1 cellular context compared by ENCODE assay signal in the genomic region with DNA sequence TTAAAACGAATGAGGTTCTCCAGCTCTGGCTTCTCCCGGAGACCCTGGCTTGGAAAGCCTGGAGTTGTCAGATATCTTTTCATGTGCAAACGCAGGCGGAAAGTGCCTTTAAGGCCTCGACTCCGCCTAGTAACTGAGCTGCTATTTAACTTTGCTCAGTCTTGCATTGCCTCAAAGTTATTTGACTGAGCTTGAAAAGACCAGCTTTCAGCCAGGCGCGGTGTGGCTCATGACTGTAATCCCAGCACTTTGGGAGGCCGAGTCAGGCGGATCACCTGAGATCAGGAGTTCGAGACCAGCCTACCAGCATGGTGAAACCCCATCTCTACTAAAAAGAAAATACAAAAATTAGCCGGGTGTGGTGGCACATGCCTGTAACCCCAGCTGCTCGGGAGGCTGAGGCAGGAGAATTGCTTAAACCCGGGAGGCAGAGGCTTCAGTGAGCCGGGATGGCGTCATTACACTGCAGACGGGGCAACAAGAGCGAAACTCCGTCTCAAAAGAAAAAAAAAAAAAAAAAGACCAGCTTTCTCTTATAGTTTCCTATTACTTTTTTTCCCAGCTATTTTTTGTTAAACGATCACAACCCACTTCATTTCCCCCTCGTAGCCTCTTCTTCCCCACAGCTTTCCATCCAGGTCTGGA.
TF ChIP-seq lines count a peak whose summit lies in the region.

No MANE protein-coding gene starts in this region.

TF ChIP-seq in HepG2, 621 proteins besides CTCF, POLR2A, EP300 and RAD21 (continued from another document and continues in another):
- TF ChIP-seq, protein P1, sequence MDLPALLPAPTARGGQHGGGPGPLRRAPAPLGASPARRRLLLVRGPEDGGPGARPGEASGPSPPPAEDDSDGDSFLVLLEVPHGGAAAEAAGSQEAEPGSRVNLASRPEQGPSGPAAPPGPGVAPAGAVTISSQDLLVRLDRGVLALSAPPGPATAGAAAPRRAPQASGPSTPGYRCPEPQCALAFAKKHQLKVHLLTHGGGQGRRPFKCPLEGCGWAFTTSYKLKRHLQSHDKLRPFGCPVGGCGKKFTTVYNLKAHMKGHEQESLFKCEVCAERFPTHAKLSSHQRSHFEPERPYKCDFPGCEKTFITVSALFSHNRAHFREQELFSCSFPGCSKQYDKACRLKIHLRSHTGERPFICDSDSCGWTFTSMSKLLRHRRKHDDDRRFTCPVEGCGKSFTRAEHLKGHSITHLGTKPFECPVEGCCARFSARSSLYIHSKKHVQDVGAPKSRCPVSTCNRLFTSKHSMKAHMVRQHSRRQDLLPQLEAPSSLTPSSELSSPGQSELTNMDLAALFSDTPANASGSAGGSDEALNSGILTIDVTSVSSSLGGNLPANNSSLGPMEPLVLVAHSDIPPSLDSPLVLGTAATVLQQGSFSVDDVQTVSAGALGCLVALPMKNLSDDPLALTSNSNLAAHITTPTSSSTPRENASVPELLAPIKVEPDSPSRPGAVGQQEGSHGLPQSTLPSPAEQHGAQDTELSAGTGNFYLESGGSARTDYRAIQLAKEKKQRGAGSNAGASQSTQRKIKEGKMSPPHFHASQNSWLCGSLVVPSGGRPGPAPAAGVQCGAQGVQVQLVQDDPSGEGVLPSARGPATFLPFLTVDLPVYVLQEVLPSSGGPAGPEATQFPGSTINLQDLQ (CRISPR knock-in tag; IDR thresholded peaks at IDR 0.05) = 0 out of 2 replicates have a peak, but pooled peaks have one; percentile 42
- TF ChIP-seq NAIF1 (CRISPR knock-in tag; IDR thresholded peaks at IDR 0.05; ENCODE audit: borderline replicate concordance) = no peak
- TF ChIP-seq MIER2 (CRISPR knock-in tag; IDR thresholded peaks at IDR 0.05) = no peak
- TF ChIP-seq RFX1 (IDR thresholded peaks at IDR 0.05) = no peak
- peak; percentile 38 for TF ChIP-seq TEAD3 (CRISPR knock-in tag; optimal IDR thresholded peaks at IDR 0.05; ENCODE audit: borderline replicate concordance)
- TF ChIP-seq, protein P2, sequence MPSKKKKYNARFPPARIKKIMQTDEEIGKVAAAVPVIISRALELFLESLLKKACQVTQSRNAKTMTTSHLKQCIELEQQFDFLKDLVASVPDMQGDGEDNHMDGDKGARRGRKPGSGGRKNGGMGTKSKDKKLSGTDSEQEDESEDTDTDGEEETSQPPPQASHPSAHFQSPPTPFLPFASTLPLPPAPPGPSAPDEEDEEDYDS (CRISPR knock-in tag; IDR thresholded peaks at IDR 0.05) = peak; percentile 70
- no peak for TF ChIP-seq NONO (IDR thresholded peaks at IDR 0.05)
- no peak for TF ChIP-seq NONO (CRISPR knock-in tag; conservative IDR thresholded peaks at IDR 0.05)
- TF ChIP-seq ZFP62 (CRISPR knock-in tag; IDR thresholded peaks at IDR 0.05) = no peak
- TF ChIP-seq, protein P3, sequence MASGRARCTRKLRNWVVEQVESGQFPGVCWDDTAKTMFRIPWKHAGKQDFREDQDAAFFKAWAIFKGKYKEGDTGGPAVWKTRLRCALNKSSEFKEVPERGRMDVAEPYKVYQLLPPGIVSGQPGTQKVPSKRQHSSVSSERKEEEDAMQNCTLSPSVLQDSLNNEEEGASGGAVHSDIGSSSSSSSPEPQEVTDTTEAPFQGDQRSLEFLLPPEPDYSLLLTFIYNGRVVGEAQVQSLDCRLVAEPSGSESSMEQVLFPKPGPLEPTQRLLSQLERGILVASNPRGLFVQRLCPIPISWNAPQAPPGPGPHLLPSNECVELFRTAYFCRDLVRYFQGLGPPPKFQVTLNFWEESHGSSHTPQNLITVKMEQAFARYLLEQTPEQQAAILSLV (CRISPR knock-in tag; IDR thresholded peaks at IDR 0.05; ENCODE audit: borderline replicate concordance) = no peak
- no peak for TF ChIP-seq ZSCAN20 (CRISPR knock-in tag; IDR thresholded peaks at IDR 0.05; ENCODE audit: borderline replicate concordance)
- TF ChIP-seq EHMT2 (IDR thresholded peaks at IDR 0.05; ENCODE audit: borderline replicate concordance, low read depth, low read length) = peak; percentile 30; the same call in 1 of the 2 replicates
- TF ChIP-seq HMG20A (CRISPR knock-in tag; IDR thresholded peaks at IDR 0.05; ENCODE audit: borderline replicate concordance) = no peak
- peak; percentile 66 for TF ChIP-seq KMT2A (CRISPR knock-in tag; IDR thresholded peaks at IDR 0.05)
- TF ChIP-seq PHF8 (CRISPR knock-in tag; IDR thresholded peaks at IDR 0.05) = peak; percentile 55
- TF ChIP-seq, protein P4, sequence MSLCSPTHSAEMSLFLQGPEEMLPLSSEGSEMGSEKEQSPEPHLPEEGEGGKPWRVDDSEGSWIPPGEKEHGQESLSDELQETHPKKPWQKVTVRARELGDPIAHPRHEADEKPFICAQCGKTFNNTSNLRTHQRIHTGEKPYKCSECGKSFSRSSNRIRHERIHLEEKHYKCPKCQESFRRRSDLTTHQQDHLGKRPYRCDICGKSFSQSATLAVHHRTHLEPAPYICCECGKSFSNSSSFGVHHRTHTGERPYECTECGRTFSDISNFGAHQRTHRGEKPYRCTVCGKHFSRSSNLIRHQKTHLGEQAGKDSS (CRISPR knock-in tag; IDR thresholded peaks at IDR 0.05; ENCODE audit: borderline replicate concordance, low read depth) = no peak
- no peak for TF ChIP-seq ZNF260 (CRISPR knock-in tag; IDR thresholded peaks at IDR 0.05; ENCODE audit: borderline replicate concordance, low read depth)
- peak; percentile 25; the same call in 1 of the 2 replicates for TF ChIP-seq TSC22D2 (CRISPR knock-in tag; IDR thresholded peaks at IDR 0.05; ENCODE audit: borderline replicate concordance)
- no peak for TF ChIP-seq ZNF496 (CRISPR knock-in tag; IDR thresholded peaks at IDR 0.05; ENCODE audit: insufficient replicate concordance)
- TF ChIP-seq NFE2 (CRISPR knock-in tag; IDR thresholded peaks at IDR 0.05) = no peak
- peak; percentile 58 for TF ChIP-seq SALL1 (CRISPR knock-in tag; IDR thresholded peaks at IDR 0.05)
- TF ChIP-seq SRY (CRISPR knock-in tag; IDR thresholded peaks at IDR 0.05) = 0 out of 2 replicates have a peak, but pooled peaks have one; percentile 28
- 0 out of 2 replicates have a peak, but pooled peaks have one; percentile 55 for TF ChIP-seq ZNF335 (CRISPR knock-in tag; IDR thresholded peaks at IDR 0.05)
- TF ChIP-seq ERF (CRISPR knock-in tag; IDR thresholded peaks at IDR 0.05) = peak; percentile 81
- 0 out of 2 replicates have a peak, but pooled peaks have one; percentile 50 for TF ChIP-seq CBX5 (CRISPR knock-in tag; IDR thresholded peaks at IDR 0.05; ENCODE audit: borderline replicate concordance)
- TF ChIP-seq, protein P5, sequence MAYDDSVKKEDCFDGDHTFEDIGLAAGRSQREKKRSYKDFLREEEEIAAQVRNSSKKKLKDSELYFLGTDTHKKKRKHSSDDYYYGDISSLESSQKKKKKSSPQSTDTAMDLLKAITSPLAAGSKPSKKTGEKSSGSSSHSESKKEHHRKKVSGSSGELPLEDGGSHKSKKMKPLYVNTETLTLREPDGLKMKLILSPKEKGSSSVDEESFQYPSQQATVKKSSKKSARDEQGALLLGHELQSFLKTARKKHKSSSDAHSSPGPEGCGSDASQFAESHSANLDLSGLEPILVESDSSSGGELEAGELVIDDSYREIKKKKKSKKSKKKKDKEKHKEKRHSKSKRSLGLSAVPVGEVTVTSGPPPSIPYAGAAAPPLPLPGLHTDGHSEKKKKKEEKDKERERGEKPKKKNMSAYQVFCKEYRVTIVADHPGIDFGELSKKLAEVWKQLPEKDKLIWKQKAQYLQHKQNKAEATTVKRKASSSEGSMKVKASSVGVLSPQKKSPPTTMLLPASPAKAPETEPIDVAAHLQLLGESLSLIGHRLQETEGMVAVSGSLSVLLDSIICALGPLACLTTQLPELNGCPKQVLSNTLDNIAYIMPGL (CRISPR knock-in tag; IDR thresholded peaks at IDR 0.05; ENCODE audit: borderline replicate concordance in 1 of 2, low read depth in 1 of 2) = 0 out of 4 replicates have a peak, but pooled peaks of 1 of the 2 experiments have one; percentile 25
- TF ChIP-seq ZFP41 (CRISPR knock-in tag; IDR thresholded peaks at IDR 0.05; ENCODE audit: borderline replicate concordance) = no peak
- peak; percentile 57; the same call in 1 of the 2 replicates for TF ChIP-seq SP5 (CRISPR knock-in tag; IDR thresholded peaks at IDR 0.05; ENCODE audit: borderline replicate concordance, low read depth)
- TF ChIP-seq, protein P6, sequence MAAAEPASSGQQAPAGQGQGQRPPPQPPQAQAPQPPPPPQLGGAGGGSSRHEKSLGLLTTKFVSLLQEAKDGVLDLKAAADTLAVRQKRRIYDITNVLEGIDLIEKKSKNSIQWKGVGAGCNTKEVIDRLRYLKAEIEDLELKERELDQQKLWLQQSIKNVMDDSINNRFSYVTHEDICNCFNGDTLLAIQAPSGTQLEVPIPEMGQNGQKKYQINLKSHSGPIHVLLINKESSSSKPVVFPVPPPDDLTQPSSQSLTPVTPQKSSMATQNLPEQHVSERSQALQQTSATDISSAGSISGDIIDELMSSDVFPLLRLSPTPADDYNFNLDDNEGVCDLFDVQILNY (CRISPR knock-in tag; conservative IDR thresholded peaks at IDR 0.05) = no peak
- no peak for TF ChIP-seq ZNF703 (CRISPR knock-in tag; IDR thresholded peaks at IDR 0.05; ENCODE audit: borderline replicate concordance)
- no peak for TF ChIP-seq JUND (CRISPR knock-in tag; IDR thresholded peaks at IDR 0.05)
- no peak for TF ChIP-seq ATF7 (IDR thresholded peaks at IDR 0.05)
- TF ChIP-seq ATF7 (CRISPR knock-in tag; IDR thresholded peaks at IDR 0.05) = no peak
- no peak for TF ChIP-seq ZNF83 (CRISPR knock-in tag; IDR thresholded peaks at IDR 0.05; ENCODE audit: borderline replicate concordance)
- TF ChIP-seq ZNF629 (CRISPR knock-in tag; conservative IDR thresholded peaks at IDR 0.05) = no peak
- TF ChIP-seq HNRNPUL1 (IDR thresholded peaks at IDR 0.05; ENCODE audit: low read depth, low read length) = no peak
- TF ChIP-seq, protein P7, sequence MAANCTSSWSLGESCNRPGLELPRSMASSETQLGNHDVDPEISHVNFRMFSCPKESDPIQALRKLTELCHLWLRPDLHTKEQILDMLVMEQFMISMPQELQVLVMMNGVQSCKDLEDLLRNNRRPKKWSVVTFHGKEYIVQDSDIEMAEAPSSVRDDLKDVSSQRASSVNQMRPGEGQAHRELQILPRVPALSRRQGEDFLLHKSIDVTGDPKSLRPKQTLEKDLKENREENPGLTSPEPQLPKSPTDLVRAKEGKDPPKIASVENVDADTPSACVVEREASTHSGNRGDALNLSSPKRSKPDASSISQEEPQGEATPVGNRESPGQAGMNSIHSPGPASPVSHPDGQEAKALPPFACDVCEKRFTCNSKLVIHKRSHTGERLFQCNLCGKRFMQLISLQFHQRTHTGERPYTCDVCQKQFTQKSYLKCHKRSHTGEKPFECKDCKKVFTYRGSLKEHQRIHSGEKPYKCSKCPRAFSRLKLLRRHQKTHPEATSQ (CRISPR knock-in tag; IDR thresholded peaks at IDR 0.05; ENCODE audit: borderline replicate concordance) = no peak
- no peak for TF ChIP-seq HNRNPK (IDR thresholded peaks at IDR 0.05; ENCODE audit: low read depth, low read length, poor library complexity, severe bottlenecking)
- TF ChIP-seq CEBPB (IDR thresholded peaks at IDR 0.05; ENCODE audit: borderline replicate concordance, low read depth, low read length) = no peak
- TF ChIP-seq, protein P8, sequence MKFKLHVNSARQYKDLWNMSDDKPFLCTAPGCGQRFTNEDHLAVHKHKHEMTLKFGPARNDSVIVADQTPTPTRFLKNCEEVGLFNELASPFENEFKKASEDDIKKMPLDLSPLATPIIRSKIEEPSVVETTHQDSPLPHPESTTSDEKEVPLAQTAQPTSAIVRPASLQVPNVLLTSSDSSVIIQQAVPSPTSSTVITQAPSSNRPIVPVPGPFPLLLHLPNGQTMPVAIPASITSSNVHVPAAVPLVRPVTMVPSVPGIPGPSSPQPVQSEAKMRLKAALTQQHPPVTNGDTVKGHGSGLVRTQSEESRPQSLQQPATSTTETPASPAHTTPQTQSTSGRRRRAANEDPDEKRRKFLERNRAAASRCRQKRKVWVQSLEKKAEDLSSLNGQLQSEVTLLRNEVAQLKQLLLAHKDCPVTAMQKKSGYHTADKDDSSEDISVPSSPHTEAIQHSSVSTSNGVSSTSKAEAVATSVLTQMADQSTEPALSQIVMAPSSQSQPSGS (CRISPR knock-in tag; IDR thresholded peaks at IDR 0.05) = no peak
- TF ChIP-seq, protein P9, sequence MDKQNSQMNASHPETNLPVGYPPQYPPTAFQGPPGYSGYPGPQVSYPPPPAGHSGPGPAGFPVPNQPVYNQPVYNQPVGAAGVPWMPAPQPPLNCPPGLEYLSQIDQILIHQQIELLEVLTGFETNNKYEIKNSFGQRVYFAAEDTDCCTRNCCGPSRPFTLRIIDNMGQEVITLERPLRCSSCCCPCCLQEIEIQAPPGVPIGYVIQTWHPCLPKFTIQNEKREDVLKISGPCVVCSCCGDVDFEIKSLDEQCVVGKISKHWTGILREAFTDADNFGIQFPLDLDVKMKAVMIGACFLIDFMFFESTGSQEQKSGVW (CRISPR knock-in tag; IDR thresholded peaks at IDR 0.05; ENCODE audit: borderline replicate concordance) = no peak
- TF ChIP-seq ZNF10 (CRISPR knock-in tag; IDR thresholded peaks at IDR 0.05; ENCODE audit: borderline replicate concordance, low read depth) = no peak
- 0 out of 2 replicates have a peak, but pooled peaks have one; percentile 31 for TF ChIP-seq NRL (CRISPR knock-in tag; IDR thresholded peaks at IDR 0.05; ENCODE audit: borderline replicate concordance)
- TF ChIP-seq, protein P10, sequence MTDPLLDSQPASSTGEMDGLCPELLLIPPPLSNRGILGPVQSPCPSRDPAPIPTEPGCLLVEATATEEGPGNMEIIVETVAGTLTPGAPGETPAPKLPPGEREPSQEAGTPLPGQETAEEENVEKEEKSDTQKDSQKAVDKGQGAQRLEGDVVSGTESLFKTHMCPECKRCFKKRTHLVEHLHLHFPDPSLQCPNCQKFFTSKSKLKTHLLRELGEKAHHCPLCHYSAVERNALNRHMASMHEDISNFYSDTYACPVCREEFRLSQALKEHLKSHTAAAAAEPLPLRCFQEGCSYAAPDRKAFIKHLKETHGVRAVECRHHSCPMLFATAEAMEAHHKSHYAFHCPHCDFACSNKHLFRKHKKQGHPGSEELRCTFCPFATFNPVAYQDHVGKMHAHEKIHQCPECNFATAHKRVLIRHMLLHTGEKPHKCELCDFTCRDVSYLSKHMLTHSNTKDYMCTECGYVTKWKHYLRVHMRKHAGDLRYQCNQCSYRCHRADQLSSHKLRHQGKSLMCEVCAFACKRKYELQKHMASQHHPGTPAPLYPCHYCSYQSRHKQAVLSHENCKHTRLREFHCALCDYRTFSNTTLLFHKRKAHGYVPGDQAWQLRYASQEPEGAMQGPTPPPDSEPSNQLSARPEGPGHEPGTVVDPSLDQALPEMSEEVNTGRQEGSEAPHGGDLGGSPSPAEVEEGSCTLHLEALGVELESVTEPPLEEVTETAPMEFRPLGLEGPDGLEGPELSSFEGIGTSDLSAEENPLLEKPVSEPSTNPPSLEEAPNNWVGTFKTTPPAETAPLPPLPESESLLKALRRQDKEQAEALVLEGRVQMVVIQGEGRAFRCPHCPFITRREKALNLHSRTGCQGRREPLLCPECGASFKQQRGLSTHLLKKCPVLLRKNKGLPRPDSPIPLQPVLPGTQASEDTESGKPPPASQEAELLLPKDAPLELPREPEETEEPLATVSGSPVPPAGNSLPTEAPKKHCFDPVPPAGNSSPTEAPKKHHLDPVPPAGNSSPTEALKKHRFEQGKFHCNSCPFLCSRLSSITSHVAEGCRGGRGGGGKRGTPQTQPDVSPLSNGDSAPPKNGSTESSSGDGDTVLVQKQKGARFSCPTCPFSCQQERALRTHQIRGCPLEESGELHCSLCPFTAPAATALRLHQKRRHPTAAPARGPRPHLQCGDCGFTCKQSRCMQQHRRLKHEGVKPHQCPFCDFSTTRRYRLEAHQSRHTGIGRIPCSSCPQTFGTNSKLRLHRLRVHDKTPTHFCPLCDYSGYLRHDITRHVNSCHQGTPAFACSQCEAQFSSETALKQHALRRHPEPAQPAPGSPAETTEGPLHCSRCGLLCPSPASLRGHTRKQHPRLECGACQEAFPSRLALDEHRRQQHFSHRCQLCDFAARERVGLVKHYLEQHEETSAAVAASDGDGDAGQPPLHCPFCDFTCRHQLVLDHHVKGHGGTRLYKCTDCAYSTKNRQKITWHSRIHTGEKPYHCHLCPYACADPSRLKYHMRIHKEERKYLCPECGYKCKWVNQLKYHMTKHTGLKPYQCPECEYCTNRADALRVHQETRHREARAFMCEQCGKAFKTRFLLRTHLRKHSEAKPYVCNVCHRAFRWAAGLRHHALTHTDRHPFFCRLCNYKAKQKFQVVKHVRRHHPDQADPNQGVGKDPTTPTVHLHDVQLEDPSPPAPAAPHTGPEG (CRISPR knock-in tag; IDR thresholded peaks at IDR 0.05) = no peak
